Comparison of ENCODE assay signal across 9 cellular contexts in genomic region chr1:100721502-100722205, GRCh38. TPM values are rescaled to one million over a fixed set of nuclear protein-coding genes. Genes with fewer than 3 reads are reported as not detected.
A peak's percentile ranks its signal among the peaks of the same experiment; 100 is the strongest.
DNase-seq lines count a peak whose midpoint lies in the region; ATAC-seq, FAIRE-seq and TF ChIP-seq lines count a peak whose summit lies in the region.
"Had no signal": no experiment of that assay in that cellular context is flagged by ENCODE, and none has a peak within 500 bp of the region (broad histone marks: within the 10 kb centered on the region; RNA-seq: fewer than 3 reads in every experiment).

No MANE protein-coding gene starts in this region.

- peaks cover 22% of the 10 kb centered on the region for H3K27me3 Mint-ChIP-seq in activated T-helper 17 cell treated with anti-CD3 and anti-CD28 coated beads, Interleukin-2, amount 50 U/mL, for 72 hours
- peaks cover 15% of the 10 kb centered on the region for H3K27me3 Mint-ChIP-seq in activated CD4-positive, alpha-beta memory T cell treated with anti-CD3 and anti-CD28 coated beads for 36 hours

- H3K36me3 Mint-ChIP-seq in stimulated activated effector memory CD8-positive, alpha-beta T cell treated with anti-CD3 and anti-CD28 coated beads, Interleukin-12 subunit alpha, Interleukin-12 subunit beta, amount 100 ng/mL, for 72 hours, result no peaks in the 10 kb centered on the region
- no peaks in the 10 kb centered on the region for H3K36me3 Mint-ChIP-seq in activated T-helper 17 cell treated with anti-CD3 and anti-CD28 coated beads, Interleukin-2, amount 50 U/mL, for 72 hours (ENCODE audit: low read depth)
- no peaks in the 10 kb centered on the region for H3K36me3 Mint-ChIP-seq in activated CD4-positive, alpha-beta memory T cell treated with anti-CD3 and anti-CD28 coated beads for 36 hours

- POLR2A ChIA-PET in activated CD4-positive, alpha-beta memory T cell treated with anti-CD3 and anti-CD28 coated beads for 36 hours (lab: Charles Lee), result no interaction called here

- DNase-seq in H54 (ENCODE audit: insufficient read length, low spot score) (no peak), astrocyte of the spinal cord (ENCODE audit: low read depth, low spot score) (peak; percentile 87), hepatocyte (ENCODE audit: low spot score) (peak; percentile 61), NCI-H2029 (lab: John Stamatoyannopoulos, UW) (no peak), DMS53 (lab: John Stamatoyannopoulos, UW) (no peak)
- DNase-seq in stimulated activated effector memory CD8-positive, alpha-beta T cell treated with anti-CD3 and anti-CD28 coated beads, Interleukin-12 subunit alpha, Interleukin-12 subunit beta, amount 100 ng/mL, for 72 hours (ENCODE audit: low spot score in 2 of 2), result no peak
- DNase-seq in activated CD4-positive, alpha-beta memory T cell treated with anti-CD3 and anti-CD28 coated beads for 36 hours, result no peak
- DNase-seq: NCI-H1436 had no signal

- H3K4me3 Mint-ChIP-seq in stimulated activated effector memory CD8-positive, alpha-beta T cell treated with anti-CD3 and anti-CD28 coated beads, Interleukin-12 subunit alpha, Interleukin-12 subunit beta, amount 100 ng/mL, for 72 hours, result peak overlapping the region; percentile 17
- no peak overlapping the region for H3K4me3 Mint-ChIP-seq in activated T-helper 17 cell treated with anti-CD3 and anti-CD28 coated beads, Interleukin-2, amount 50 U/mL, for 72 hours
- no peak overlapping the region for H3K4me3 Mint-ChIP-seq in activated CD4-positive, alpha-beta memory T cell treated with anti-CD3 and anti-CD28 coated beads for 36 hours

- H3K9me3 Mint-ChIP-seq in stimulated activated effector memory CD8-positive, alpha-beta T cell treated with anti-CD3 and anti-CD28 coated beads, Interleukin-12 subunit alpha, Interleukin-12 subunit beta, amount 100 ng/mL, for 72 hours, result no peaks in the 10 kb centered on the region
- no peaks in the 10 kb centered on the region for H3K9me3 Mint-ChIP-seq in activated T-helper 17 cell treated with anti-CD3 and anti-CD28 coated beads, Interleukin-2, amount 50 U/mL, for 72 hours
- no peaks in the 10 kb centered on the region for H3K9me3 Mint-ChIP-seq in activated CD4-positive, alpha-beta memory T cell treated with anti-CD3 and anti-CD28 coated beads for 36 hours

- H3K27ac Mint-ChIP-seq in stimulated activated effector memory CD8-positive, alpha-beta T cell treated with anti-CD3 and anti-CD28 coated beads, Interleukin-12 subunit alpha, Interleukin-12 subunit beta, amount 100 ng/mL, for 72 hours, result no peak overlapping the region
- no peak overlapping the region for H3K27ac Mint-ChIP-seq in activated T-helper 17 cell treated with anti-CD3 and anti-CD28 coated beads, Interleukin-2, amount 50 U/mL, for 72 hours
- no peak overlapping the region for H3K27ac Mint-ChIP-seq in activated CD4-positive, alpha-beta memory T cell treated with anti-CD3 and anti-CD28 coated beads for 36 hours

- no peaks in the 10 kb centered on the region for H3K27me3 ChIP-seq in hepatocyte

- intact Hi-C loops in activated CD4-positive, alpha-beta memory T cell treated with anti-CD3 and anti-CD28 coated beads for 36 hours (cut with micrococcal nuclease), result no loop called here

- H3K4me3 ChIP-seq in astrocyte of the spinal cord (ENCODE audit: low read depth, low read length) (peak overlapping the region; percentile 19), hepatocyte (peak overlapping the region; percentile 38)

- in situ Hi-C loops in astrocyte of the spinal cord (cut with HindIII; ENCODE audit: low sequenced_read_pairs), result no loop called here

- no peak for TF ChIP-seq POLR2A in H54 (IDR thresholded peaks at IDR 0.05; ENCODE audit: low read depth, low read length)

- no peaks in the 10 kb centered on the region for H3K36me3 ChIP-seq in hepatocyte (replicated peaks; ENCODE audit: insufficient read depth, low read depth)

- ATAC-seq in stimulated activated effector memory CD8-positive, alpha-beta T cell treated with anti-CD3 and anti-CD28 coated beads, Interleukin-12 subunit alpha, Interleukin-12 subunit beta, amount 100 ng/mL, for 72 hours, result peak; percentile 44
- ATAC-seq in activated T-helper 17 cell treated with anti-CD3 and anti-CD28 coated beads, Interleukin-2, amount 50 U/mL, for 72 hours (replicated peaks), result no peak

- H3K9me2 ChIP-seq in hepatocyte (replicated peaks; ENCODE audit: insufficient read depth), result no peaks in the 10 kb centered on the region

- H3K4me2 ChIP-seq in hepatocyte, result peak overlapping the region; percentile 71

- H2AFZ ChIP-seq in hepatocyte, result no peak overlapping the region

- H4K20me1 ChIP-seq in hepatocyte (ENCODE audit: insufficient read depth, poor library complexity, severe bottlenecking), result no peaks in the 10 kb centered on the region

- WGBS in hepatocyte (ENCODE audit: low lambda C conversion rate, missing lambda C conversion rate), result 20% methylated on average over 9 of the region's 9 CpGs

- peaks cover 7% of the 10 kb centered on the region for H3K4me1 Mint-ChIP-seq in stimulated activated effector memory CD8-positive, alpha-beta T cell treated with anti-CD3 and anti-CD28 coated beads, Interleukin-12 subunit alpha, Interleukin-12 subunit beta, amount 100 ng/mL, for 72 hours
- H3K4me1 Mint-ChIP-seq in activated T-helper 17 cell treated with anti-CD3 and anti-CD28 coated beads, Interleukin-2, amount 50 U/mL, for 72 hours, result no peaks in the 10 kb centered on the region
- no peaks in the 10 kb centered on the region for H3K4me1 Mint-ChIP-seq in activated CD4-positive, alpha-beta memory T cell treated with anti-CD3 and anti-CD28 coated beads for 36 hours (ENCODE audit: low read depth)

- CTCF ChIA-PET in activated CD4-positive, alpha-beta memory T cell treated with anti-CD3 and anti-CD28 coated beads for 36 hours (lab: Charles Lee), result no interaction called here

- H3K4me1 ChIP-seq in hepatocyte (ENCODE audit: insufficient read depth), result no peaks in the 10 kb centered on the region

- no peaks in the 10 kb centered on the region for H3K79me2 ChIP-seq in hepatocyte

- H3K9me3 ChIP-seq in hepatocyte (ENCODE audit: low read depth), result no peaks in the 10 kb centered on the region

- H3K27ac ChIP-seq in hepatocyte, result peak overlapping the region; percentile 55

- TF ChIP-seq CTCF in astrocyte of the spinal cord (IDR thresholded peaks at IDR 0.05; ENCODE audit: low read depth, low read length) (no peak), hepatocyte (IDR thresholded peaks at IDR 0.05; ENCODE audit: poor library complexity) (no peak)

- peak; percentile 79 for FAIRE-seq in H54 (lab: Jason Lieb, UNC)

RNA-seq across cellular contexts. Expression of gene VCAM1, which starts 2.1 kb away (rescaled TPM):
- total RNA-seq in hepatocyte, result 82.8 and 85.3 TPM in 2 replicates
- polyA plus RNA-seq in hepatocyte, result 27.2 and 43.2 TPM in 2 replicates
- total RNA-seq in activated T-helper 17 cell treated with anti-CD3 and anti-CD28 coated beads, Interleukin-2, amount 50 U/mL, for 72 hours, result not detected
- not detected for total RNA-seq in activated CD4-positive, alpha-beta memory T cell treated with anti-CD3 and anti-CD28 coated beads for 36 hours

Comparison
In these comparisons a context has a peak if more than half of its experiments do, and no peak if none do; other contexts are left out.
1. DNase-seq: peak in astrocyte of the spinal cord (single experiment) and hepatocyte (single experiment); none in H54 (single experiment), stimulated activated effector memory CD8-positive, alpha-beta T cell treated with anti-CD3 and anti-CD28 coated beads, Interleukin-12 subunit alpha, Interleukin-12 subunit beta, amount 100 ng/mL, for 72 hours (0 of 2), NCI-H2029 (single experiment), DMS53 (single experiment) and activated CD4-positive, alpha-beta memory T cell treated with anti-CD3 and anti-CD28 coated beads for 36 hours (single experiment).
2. RNA of gene VCAM1, which starts 2.1 kb away (total RNA-seq): 82.8 to 85.3 TPM in hepatocyte; not detected in activated T-helper 17 cell treated with anti-CD3 and anti-CD28 coated beads, Interleukin-2, amount 50 U/mL, for 72 hours and not detected in activated CD4-positive, alpha-beta memory T cell treated with anti-CD3 and anti-CD28 coated beads for 36 hours; every median in the first group is over 10 times any median in the second.